1 cellular context compared by ENCODE assay signal in genomic region chr22:24191381-24191841, GRCh38.
TF ChIP-seq lines count a peak whose summit lies in the region.

No MANE protein-coding gene starts in this region.

TF ChIP-seq in A549, 52 proteins besides CTCF, POLR2A, EP300 and RAD21 (continued from another document):
- TF ChIP-seq, protein P1, sequence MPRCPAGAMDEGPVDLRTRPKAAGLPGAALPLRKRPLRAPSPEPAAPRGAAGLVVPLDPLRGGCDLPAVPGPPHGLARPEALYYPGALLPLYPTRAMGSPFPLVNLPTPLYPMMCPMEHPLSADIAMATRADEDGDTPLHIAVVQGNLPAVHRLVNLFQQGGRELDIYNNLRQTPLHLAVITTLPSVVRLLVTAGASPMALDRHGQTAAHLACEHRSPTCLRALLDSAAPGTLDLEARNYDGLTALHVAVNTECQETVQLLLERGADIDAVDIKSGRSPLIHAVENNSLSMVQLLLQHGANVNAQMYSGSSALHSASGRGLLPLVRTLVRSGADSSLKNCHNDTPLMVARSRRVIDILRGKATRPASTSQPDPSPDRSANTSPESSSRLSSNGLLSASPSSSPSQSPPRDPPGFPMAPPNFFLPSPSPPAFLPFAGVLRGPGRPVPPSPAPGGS (IDR thresholded peaks at IDR 0.05), result no peak
- TF ChIP-seq JUN (IDR thresholded peaks at IDR 0.05) (no peak), REST (IDR thresholded peaks at IDR 0.05) (no peak), KDM5A (IDR thresholded peaks at IDR 0.05) (no peak), ZFP36 (IDR thresholded peaks at IDR 0.05; ENCODE audit: borderline replicate concordance, partially characterized antibody) (no peak), HES2 (IDR thresholded peaks at IDR 0.05) (no peak), JUNB (IDR thresholded peaks at IDR 0.05) (no peak), SMC3 (IDR thresholded peaks at IDR 0.05) (no peak), RNF2 (IDR thresholded peaks at IDR 0.05; ENCODE audit: borderline replicate concordance, low read depth) (no peak)
- TF ChIP-seq, protein P2, sequence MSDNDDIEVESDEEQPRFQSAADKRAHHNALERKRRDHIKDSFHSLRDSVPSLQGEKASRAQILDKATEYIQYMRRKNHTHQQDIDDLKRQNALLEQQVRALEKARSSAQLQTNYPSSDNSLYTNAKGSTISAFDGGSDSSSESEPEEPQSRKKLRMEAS (IDR thresholded peaks at IDR 0.05), result no peak
